Comparison of ENCODE assay signal across 1 cellular context in genomic region chr2:217058791-217059755, GRCh38.
TF ChIP-seq lines count a peak whose summit lies in the region.

No MANE protein-coding gene starts in this region.

TF ChIP-seq in K562, 482 proteins besides CTCF, POLR2A, EP300 and RAD21 (continued from another document):
- TF ChIP-seq, protein P1, sequence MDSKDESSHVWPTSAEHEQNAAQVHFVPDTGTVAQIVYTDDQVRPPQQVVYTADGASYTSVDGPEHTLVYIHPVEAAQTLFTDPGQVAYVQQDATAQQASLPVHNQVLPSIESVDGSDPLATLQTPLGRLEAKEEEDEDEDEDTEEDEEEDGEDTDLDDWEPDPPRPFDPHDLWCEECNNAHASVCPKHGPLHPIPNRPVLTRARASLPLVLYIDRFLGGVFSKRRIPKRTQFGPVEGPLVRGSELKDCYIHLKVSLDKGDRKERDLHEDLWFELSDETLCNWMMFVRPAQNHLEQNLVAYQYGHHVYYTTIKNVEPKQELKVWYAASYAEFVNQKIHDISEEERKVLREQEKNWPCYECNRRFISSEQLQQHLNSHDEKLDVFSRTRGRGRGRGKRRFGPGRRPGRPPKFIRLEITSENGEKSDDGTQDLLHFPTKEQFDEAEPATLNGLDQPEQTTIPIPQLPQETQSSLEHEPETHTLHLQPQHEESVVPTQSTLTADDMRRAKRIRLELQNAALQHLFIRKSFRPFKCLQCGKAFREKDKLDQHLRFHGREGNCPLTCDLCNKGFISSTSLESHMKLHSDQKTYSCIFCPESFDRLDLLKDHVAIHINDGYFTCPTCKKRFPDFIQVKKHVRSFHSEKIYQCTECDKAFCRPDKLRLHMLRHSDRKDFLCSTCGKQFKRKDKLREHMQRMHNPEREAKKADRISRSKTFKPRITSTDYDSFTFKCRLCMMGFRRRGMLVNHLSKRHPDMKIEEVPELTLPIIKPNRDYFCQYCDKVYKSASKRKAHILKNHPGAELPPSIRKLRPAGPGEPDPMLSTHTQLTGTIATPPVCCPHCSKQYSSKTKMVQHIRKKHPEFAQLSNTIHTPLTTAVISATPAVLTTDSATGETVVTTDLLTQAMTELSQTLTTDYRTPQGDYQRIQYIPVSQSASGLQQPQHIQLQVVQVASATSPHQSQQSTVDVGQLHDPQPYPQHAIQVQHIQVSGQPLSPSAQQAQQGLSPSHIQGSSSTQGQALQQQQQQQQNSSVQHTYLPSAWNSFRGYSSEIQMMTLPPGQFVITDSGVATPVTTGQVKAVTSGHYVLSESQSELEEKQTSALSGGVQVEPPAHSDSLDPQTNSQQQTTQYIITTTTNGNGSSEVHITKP (IDR thresholded peaks at IDR 0.05; ENCODE audit: partially characterized antibody): peak; percentile 73
- TF ChIP-seq, protein P2, sequence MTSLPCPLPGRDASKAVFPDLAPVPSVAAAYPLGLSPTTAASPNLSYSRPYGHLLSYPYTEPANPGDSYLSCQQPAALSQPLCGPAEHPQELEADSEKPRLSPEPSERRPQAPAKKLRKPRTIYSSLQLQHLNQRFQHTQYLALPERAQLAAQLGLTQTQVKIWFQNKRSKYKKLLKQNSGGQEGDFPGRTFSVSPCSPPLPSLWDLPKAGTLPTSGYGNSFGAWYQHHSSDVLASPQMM (CRISPR knock-in tag; IDR thresholded peaks at IDR 0.05): no peak
- TF ChIP-seq TBL1XR1 (IDR thresholded peaks at IDR 0.05; ENCODE audit: low read length in 2 of 2) (0 out of 4 replicates have a peak, but pooled peaks of 1 of the 2 experiments have one; percentile 21), JUND (IDR thresholded peaks at IDR 0.05; ENCODE audit: borderline replicate concordance, low read depth, low read length) (peak; percentile 36; the same call in 1 of the 2 replicates), JUND (tag; IDR thresholded peaks at IDR 0.05; ENCODE audit: borderline replicate concordance, low read depth, low read length) (peak; percentile 59; the same call in 1 of the 3 replicates), TEAD4 (IDR thresholded peaks at IDR 0.05; ENCODE audit: low read length) (peak; percentile 37; the same call in 1 of the 2 replicates), TEAD4 (CRISPR knock-in tag; IDR thresholded peaks at IDR 0.05; ENCODE audit: borderline replicate concordance) (no peak), TCF7 (IDR thresholded peaks at IDR 0.05; ENCODE audit: borderline replicate concordance) (no peak), CBFA2T3 (IDR thresholded peaks at IDR 0.05) (peak; percentile 79), HDAC1 (IDR thresholded peaks at IDR 0.05) (peak in 1 of 2 experiments; percentile 53; a peak in 1 of 4 replicates), TCF3 (CRISPR knock-in tag; IDR thresholded peaks at IDR 0.05) (peak; percentile 81), NFIC (IDR thresholded peaks at IDR 0.05) (peak; percentile 19; the same call in 1 of the 2 replicates), ZNF395 (CRISPR knock-in tag; IDR thresholded peaks at IDR 0.05) (no peak), SMARCA4 (IDR thresholded peaks at IDR 0.05) (0 out of 2 replicates have a peak, but pooled peaks have one; percentile 48), ARID1B (IDR thresholded peaks at IDR 0.05) (peak; percentile 72), ZNF507 (tag; conservative IDR thresholded peaks at IDR 0.05) (no peak), L3MBTL2 (IDR thresholded peaks at IDR 0.05) (peak; percentile 23; the same call in 1 of the 2 replicates), RCOR1 (IDR thresholded peaks at IDR 0.05; ENCODE audit: borderline replicate concordance in 1 of 2, low read depth in 2 of 2, low read length in 2 of 2) (peak in 1 of 2 experiments; percentile 88; a peak in 2 of 4 replicates), BMI1 (IDR thresholded peaks at IDR 0.05; ENCODE audit: low read length) (no peak)
- TF ChIP-seq, protein P3, sequence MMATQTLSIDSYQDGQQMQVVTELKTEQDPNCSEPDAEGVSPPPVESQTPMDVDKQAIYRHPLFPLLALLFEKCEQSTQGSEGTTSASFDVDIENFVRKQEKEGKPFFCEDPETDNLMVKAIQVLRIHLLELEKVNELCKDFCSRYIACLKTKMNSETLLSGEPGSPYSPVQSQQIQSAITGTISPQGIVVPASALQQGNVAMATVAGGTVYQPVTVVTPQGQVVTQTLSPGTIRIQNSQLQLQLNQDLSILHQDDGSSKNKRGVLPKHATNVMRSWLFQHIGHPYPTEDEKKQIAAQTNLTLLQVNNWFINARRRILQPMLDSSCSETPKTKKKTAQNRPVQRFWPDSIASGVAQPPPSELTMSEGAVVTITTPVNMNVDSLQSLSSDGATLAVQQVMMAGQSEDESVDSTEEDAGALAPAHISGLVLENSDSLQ (IDR thresholded peaks at IDR 0.05): 0 out of 2 replicates have a peak, but pooled peaks have one; percentile 12
TF ChIP-seq in K562: peak in this region for 23.
